Comparison of ENCODE assay signal across 8 cellular contexts in genomic region chr3:195914648-195915473, GRCh38. TPM values are rescaled to one million over a fixed set of nuclear protein-coding genes. Genes with fewer than 3 reads are reported as not detected.
DNase-seq lines count a peak whose midpoint lies in the region; ATAC-seq, FAIRE-seq and TF ChIP-seq lines count a peak whose summit lies in the region.

No MANE protein-coding gene starts in this region.

- WGBS in K562 (ENCODE audit: insufficient coverage, low coverage, missing lambda C conversion rate) = 22% methylated on average over 14 of the region's 14 CpGs

- H3K4me2 ChIP-seq in K562 (ENCODE audit: insufficient read depth, low read length) = no peak overlapping the region

- intact Hi-C loops in K562 (cut with micrococcal nuclease) = loop anchor here (1.0 to 10.0 kb wide), 4 partner anchors 21 to 170 kb away; no protein-coding TSS in a partner anchor

- POLR2A ChIA-PET in K562 (lab: Yijun Ruan, JAX) = interaction anchor here (0.9 to 1.6 kb wide), 3 partner anchors 14 to 196 kb away, joined by 3 to 5 read pairs (median 3); no protein-coding TSS in a partner anchor

- no peaks in the 10 kb centered on the region for H4K20me1 ChIP-seq in K562 (replicated peaks; ENCODE audit: control insufficient read depth, insufficient read depth, low read length)

- TF ChIP-seq POLR2A in K562 (conservative IDR thresholded peaks at IDR 0.05) = no peak

- peaks cover 16 to 19% of the 10 kb centered on the region in 2 experiments for H3K4me1 ChIP-seq in K562 (replicated peaks in 1 of 2; ENCODE audit: control insufficient read depth in 2 of 2, insufficient read depth in 2 of 2, low read length in 2 of 2)

- H2AFZ ChIP-seq in K562 (ENCODE audit: low read depth, low read length) = no peak overlapping the region

- peaks cover 8 to 17% of the 10 kb centered on the region in 2 experiments; a peak in 4 of 5 replicates for H3K27me3 ChIP-seq in K562 (ENCODE audit: control insufficient read depth in 2 of 2, insufficient read depth in 2 of 2, low read length in 2 of 2)

- CTCF ChIA-PET in K562 (lab: Yijun Ruan, JAX; ENCODE audit: low intra/inter-chr PET ratio) = interaction anchor here (0.8 to 2.6 kb wide), 4 partner anchors 19 to 55 kb away, joined by 5 to 22 read pairs (median 10); no protein-coding TSS in a partner anchor

- peak; percentile 95 to 98 (median 98) for TF ChIP-seq CTCF in K562 (IDR thresholded peaks at IDR 0.05 in 2 of 3, conservative IDR thresholded peaks at IDR 0.05 in 1 of 3; ENCODE audit: insufficient read depth in 2 of 3, low read depth in 1 of 3, low read length in 3 of 3)

- H3K79me2 ChIP-seq in K562 (ENCODE audit: control insufficient read depth, insufficient read depth, low read length) = no peaks in the 10 kb centered on the region

- BruUV-seq in K562 (replicated peaks; lab: Mats Ljungman, UMichigan) = no TSS peak

- 0 out of 2 replicates have a peak, but pooled peaks have one; percentile 39 for TF ChIP-seq EP300 in K562 (IDR thresholded peaks at IDR 0.05; ENCODE audit: low read length)

- TF ChIP-seq RAD21 in K562 (CRISPR knock-in tag; conservative IDR thresholded peaks at IDR 0.05 in 1 of 2, IDR thresholded peaks at IDR 0.05 in 1 of 2) = peak; percentile 86 to 95

- H3K36me3 ChIP-seq in K562 (ENCODE audit: control insufficient read depth, insufficient read depth, low read length) = no peaks in the 10 kb centered on the region

- H3K4me3 ChIP-seq in K562 = no peak overlapping the region

- ATAC-seq in GM18511 (IDR thresholded peaks at IDR 0.05; ENCODE audit: unreplicated experiment) = peak; percentile 94
- peak; percentile 91 for ATAC-seq in HG02973 (IDR thresholded peaks at IDR 0.05; ENCODE audit: unreplicated experiment)
- ATAC-seq in K562 = peak; percentile 96

- FAIRE-seq in K562 (lab: Jason Lieb, UNC) = peak; percentile 99

- no peak overlapping the region for H3K27ac ChIP-seq in K562 (ENCODE audit: extremely low read depth, low read depth, low read length)

- no peak overlapping the region; a peak in 1 of 4 replicates for H3K9ac ChIP-seq in K562 (ENCODE audit: insufficient read depth in 1 of 2, low read depth in 2 of 2, low read length in 2 of 2)

- in situ Hi-C loops in K562 (cut with MboI) = no loop called here

- no peaks in the 10 kb centered on the region for H3K9me1 ChIP-seq in K562 (ENCODE audit: control insufficient read depth, insufficient read depth, low read length)

- H3K9me3 ChIP-seq in K562 (replicated peaks; ENCODE audit: control insufficient read depth, insufficient read depth, low read depth, low read length) = no peaks in the 10 kb centered on the region

- DNase-seq in SK-N-DZ (ENCODE audit: low spot score) (peak; percentile 97), K562 (ENCODE audit: extremely low read depth in 1 of 4, low spot score in 3 of 4) (peak; percentile 86 to 96 (median 90)), iPS-NIHi11 (ENCODE audit: low spot score) (peak; percentile 94), amniotic stem cell (lab: John Stamatoyannopoulos, UW) (no peak), NCI-H146 treated with DMSO at 0.1 percent for 48 hours (lab: John Stamatoyannopoulos, UW; ENCODE audit: unreplicated experiment) (no peak)
- DNase-seq in stimulated activated CD4-positive, alpha-beta T cell treated with anti-CD3 and anti-CD28 coated beads, Interleukin-12 subunit alpha, Interleukin-12 subunit beta, amount 100 ng/mL, for 48 hours (ENCODE audit: low read depth in 2 of 3, low spot score in 1 of 3) = peak; percentile 94 to 95 (median 95)

TF ChIP-seq in K562, 482 proteins besides CTCF, POLR2A, EP300 and RAD21 (continues in another document):
- peak; percentile 66; the same call in 1 of the 2 replicates for TF ChIP-seq MYNN (IDR thresholded peaks at IDR 0.05)
- TF ChIP-seq MYNN (CRISPR knock-in tag; IDR thresholded peaks at IDR 0.05) = no peak
- TF ChIP-seq ZNF408 (CRISPR knock-in tag; IDR thresholded peaks at IDR 0.05; ENCODE audit: low read depth) = no peak
- TF ChIP-seq NFE2 (IDR thresholded peaks at IDR 0.05; ENCODE audit: low read depth) = peak; percentile 68
- TF ChIP-seq ZBTB17 (CRISPR knock-in tag; IDR thresholded peaks at IDR 0.05) = no peak
- TF ChIP-seq TSC22D4 (tag; IDR thresholded peaks at IDR 0.05) = no peak
- no peak for TF ChIP-seq TEAD1 (CRISPR knock-in tag; IDR thresholded peaks at IDR 0.05)
- no peak for TF ChIP-seq CXXC5 (CRISPR knock-in tag; IDR thresholded peaks at IDR 0.05)
- 0 out of 2 replicates have a peak, but pooled peaks have one; percentile 69 for TF ChIP-seq RHOXF2B (CRISPR knock-in tag; conservative IDR thresholded peaks at IDR 0.05)
- TF ChIP-seq DACH1 (IDR thresholded peaks at IDR 0.05; ENCODE audit: partially characterized antibody) = peak; percentile 29
- no peak for TF ChIP-seq ELK3 (CRISPR knock-in tag; IDR thresholded peaks at IDR 0.05)
- TF ChIP-seq DMBX1 (CRISPR knock-in tag; IDR thresholded peaks at IDR 0.05; ENCODE audit: borderline replicate concordance) = no peak
- no peak for TF ChIP-seq U2AF2 (optimal IDR thresholded peaks at IDR 0.05; ENCODE audit: low read depth, low read length)
- TF ChIP-seq, protein P1, sequence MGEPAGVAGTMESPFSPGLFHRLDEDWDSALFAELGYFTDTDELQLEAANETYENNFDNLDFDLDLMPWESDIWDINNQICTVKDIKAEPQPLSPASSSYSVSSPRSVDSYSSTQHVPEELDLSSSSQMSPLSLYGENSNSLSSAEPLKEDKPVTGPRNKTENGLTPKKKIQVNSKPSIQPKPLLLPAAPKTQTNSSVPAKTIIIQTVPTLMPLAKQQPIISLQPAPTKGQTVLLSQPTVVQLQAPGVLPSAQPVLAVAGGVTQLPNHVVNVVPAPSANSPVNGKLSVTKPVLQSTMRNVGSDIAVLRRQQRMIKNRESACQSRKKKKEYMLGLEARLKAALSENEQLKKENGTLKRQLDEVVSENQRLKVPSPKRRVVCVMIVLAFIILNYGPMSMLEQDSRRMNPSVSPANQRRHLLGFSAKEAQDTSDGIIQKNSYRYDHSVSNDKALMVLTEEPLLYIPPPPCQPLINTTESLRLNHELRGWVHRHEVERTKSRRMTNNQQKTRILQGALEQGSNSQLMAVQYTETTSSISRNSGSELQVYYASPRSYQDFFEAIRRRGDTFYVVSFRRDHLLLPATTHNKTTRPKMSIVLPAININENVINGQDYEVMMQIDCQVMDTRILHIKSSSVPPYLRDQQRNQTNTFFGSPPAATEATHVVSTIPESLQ (CRISPR knock-in tag; IDR thresholded peaks at IDR 0.05) = no peak
- no peak for TF ChIP-seq SIX5 (IDR thresholded peaks at IDR 0.05; ENCODE audit: borderline replicate concordance in 1 of 2, insufficient read depth in 1 of 2, low read depth in 1 of 2, low read length in 2 of 2)
- TF ChIP-seq NCOA2 (IDR thresholded peaks at IDR 0.05; ENCODE audit: partially characterized antibody in 2 of 2) = no peak
- no peak for TF ChIP-seq ZNF764 (CRISPR knock-in tag; IDR thresholded peaks at IDR 0.05; ENCODE audit: low read depth)
- no peak for TF ChIP-seq FOXA3 (CRISPR knock-in tag; conservative IDR thresholded peaks at IDR 0.05 in 1 of 2, IDR thresholded peaks at IDR 0.05 in 1 of 2)
- no peak for TF ChIP-seq POLR2H (tag; IDR thresholded peaks at IDR 0.05; ENCODE audit: low read depth)
- TF ChIP-seq BHLHE40 (IDR thresholded peaks at IDR 0.05; ENCODE audit: low read length) = peak; percentile 39; the same call in 1 of the 2 replicates
- TF ChIP-seq ZNF76 (CRISPR knock-in tag; IDR thresholded peaks at IDR 0.05; ENCODE audit: borderline replicate concordance) = no peak
- TF ChIP-seq ATF7 (IDR thresholded peaks at IDR 0.05) = peak; percentile 93
- TF ChIP-seq SMARCA4 (IDR thresholded peaks at IDR 0.05) = peak; percentile 65
- no peak for TF ChIP-seq EHMT2 (IDR thresholded peaks at IDR 0.05)

RNA-seq across cellular contexts. Expression of gene TNK2, which starts 6.5 kb away (rescaled TPM):
- 9.0 and 13.8 TPM in 2 replicates for polyA plus RNA-seq in SK-N-DZ (2014; cell fraction: cytosol; rRNA removed)
- polyA plus RNA-seq in SK-N-DZ (2014; cell fraction: nucleus; rRNA removed) = 39.4 and 56.8 TPM in 2 replicates
- total RNA-seq in K562 (2011; cell fraction: chromatin; rRNA removed; ENCODE audit: low replicate concordance) = 20.1 and 59.7 TPM in 2 replicates
- total RNA-seq in K562 (2011; cell fraction: nucleolus; rRNA removed) = 29.2 and 29.7 TPM in 2 replicates
- total RNA-seq in K562 (2011; cell fraction: nucleoplasm; rRNA removed) = 20.2 and 23.4 TPM in 2 replicates
- total RNA-seq in K562 (2014; rRNA removed) (10.9 and 15.3 TPM in 2 replicates), K562 (2014; rRNA removed; fragmentation: Illumina TruSeq; extraction: Trizol) (2.3 and 2.4 TPM in 2 replicates), K562 (2015; rRNA removed; fragmentation: Illumina TruSeq; extraction: Trizol) (8.2 TPM in 2 replicates), K562 (2021) (22.8 and 33.8 TPM in 2 replicates)
- polyA plus RNA-seq in K562 (2011; rRNA removed) (5.3 and 6.4 TPM in 2 replicates), K562 (2014; fragmentation: Illumina TruSeq; extraction: Trizol) (6.5 and 13.2 TPM in 2 replicates), K562 (2014; fragmentation: Nextera tagmentation; extraction: Ambion mirVana) (under 1 TPM; 0.03 to 0.14 TPM), K562 (2014; rRNA removed) (17.6 and 18.8 TPM in 2 replicates)
- 5.6 and 14.8 TPM in 2 replicates for polyA plus RNA-seq in K562 (2011; cell fraction: cytosol; rRNA removed)
- 34.5 and 55.3 TPM in 2 replicates for polyA plus RNA-seq in K562 (2011; cell fraction: nucleus; rRNA removed)
- polyA plus RNA-seq in K562 (2012) = 13.8 and 19.9 TPM in 2 replicates
- 2.9 and 5.0 TPM in 2 replicates for polyA minus RNA-seq in K562 (2011; rRNA and poly(A)+ RNA removed)
- polyA minus RNA-seq in K562 (2011; cell fraction: cytosol; rRNA and poly(A)+ RNA removed) = 10.4 and 17.2 TPM in 2 replicates
- polyA minus RNA-seq in K562 (2011; cell fraction: nucleus; rRNA and poly(A)+ RNA removed) = 9.0 and 9.8 TPM in 2 replicates

Comparison
In these comparisons a context has a peak if more than half of its experiments do, and no peak if none do; other contexts are left out.
1. DNase-seq: peak in SK-N-DZ (single experiment), K562 (4 of 4), iPS-NIHi11 (single experiment) and stimulated activated CD4-positive, alpha-beta T cell treated with anti-CD3 and anti-CD28 coated beads, Interleukin-12 subunit alpha, Interleukin-12 subunit beta, amount 100 ng/mL, for 48 hours (3 of 3); none in amniotic stem cell (single experiment) and NCI-H146 treated with DMSO at 0.1 percent for 48 hours (single experiment).
2. Peak in every context shown above with its lines, with median percentiles within 50 percentile points of each other: ATAC-seq.